In genomic region chr12:31118347-31118830, GRCh38 we compare ENCODE assay signal across 8 cellular contexts. TPM values are rescaled to one million over a fixed set of nuclear protein-coding genes. Genes with fewer than 3 reads are reported as not detected.
DNase-seq lines count a peak whose midpoint lies in the region; ATAC-seq and TF ChIP-seq lines count a peak whose summit lies in the region.

No MANE protein-coding gene starts in this region.

- CTCF ChIA-PET in activated B cell treated with CpG ODN at 0.5 μM for 24 hours (lab: Charles Lee) = no interaction called here

- peak overlapping the region; percentile 77 for H3K4me3 Mint-ChIP-seq in activated B cell treated with CpG ODN at 0.5 μM for 24 hours
- H3K4me3 Mint-ChIP-seq in stimulated activated naive B cell treated with anti-CD40 and anti-IgM and Interleukin-4, amounts not matched to agents 10 μg/mL and 1 μg/mL and 100 μg/mL, for 72 hours = peak overlapping the region; percentile 63 to 78

- H3K4me3 ChIP-seq in Jurkat, Clone E6-1 (ENCODE audit: low read length) = peak overlapping the region; percentile 54
- peak overlapping the region; percentile 25 for H3K4me3 ChIP-seq in iPS-11a (ENCODE audit: low read depth, low read length)

- DNase-seq in DMS114 treated with DMSO at 0.1 percent for 48 hours (lab: John Stamatoyannopoulos, UW; ENCODE audit: unreplicated experiment) (peak; percentile 6), activated B cell treated with CpG ODN at 0.5 μM for 24 hours (no peak), nucleus accumbens (lab: John Stamatoyannopoulos, UW) (no peak), NOMO-1 treated with DMSO at 0.1 percent for 48 hours (lab: John Stamatoyannopoulos, UW; ENCODE audit: unreplicated experiment) (no peak)
- peak; percentile 5 for DNase-seq in Jurkat, Clone E6-1 (ENCODE audit: low read depth, low spot score)
- DNase-seq in stimulated activated naive B cell treated with anti-CD40 and anti-IgM and Interleukin-4, amounts not matched to agents 10 μg/mL and 1 μg/mL and 100 μg/mL, for 72 hours = no peak

- no peaks in the 10 kb centered on the region for H3K9me3 Mint-ChIP-seq in activated B cell treated with CpG ODN at 0.5 μM for 24 hours
- no peaks in the 10 kb centered on the region for H3K9me3 Mint-ChIP-seq in stimulated activated naive B cell treated with anti-CD40 and anti-IgM and Interleukin-4, amounts not matched to agents 10 μg/mL and 1 μg/mL and 100 μg/mL, for 72 hours

- H3K4me1 Mint-ChIP-seq in activated B cell treated with CpG ODN at 0.5 μM for 24 hours = peaks cover 9% of the 10 kb centered on the region
- peaks cover 6 to 32% of the 10 kb centered on the region in 2 donors for H3K4me1 Mint-ChIP-seq in stimulated activated naive B cell treated with anti-CD40 and anti-IgM and Interleukin-4, amounts not matched to agents 10 μg/mL and 1 μg/mL and 100 μg/mL, for 72 hours

- POLR2A ChIA-PET in activated B cell treated with CpG ODN at 0.5 μM for 24 hours (lab: Charles Lee) = no interaction called here

- H3K27ac Mint-ChIP-seq in activated B cell treated with CpG ODN at 0.5 μM for 24 hours = no peak overlapping the region
- no peak overlapping the region for H3K27ac Mint-ChIP-seq in stimulated activated naive B cell treated with anti-CD40 and anti-IgM and Interleukin-4, amounts not matched to agents 10 μg/mL and 1 μg/mL and 100 μg/mL, for 72 hours

- intact Hi-C loops in activated B cell treated with CpG ODN at 0.5 μM for 24 hours (cut with micrococcal nuclease) = loop anchor here (10.0 kb wide), 2 partner anchors 246 to 1556 kb away; partner anchors contain the start of gene DNM1L

- H3K27me3 Mint-ChIP-seq in activated B cell treated with CpG ODN at 0.5 μM for 24 hours = no peaks in the 10 kb centered on the region
- H3K27me3 Mint-ChIP-seq in stimulated activated naive B cell treated with anti-CD40 and anti-IgM and Interleukin-4, amounts not matched to agents 10 μg/mL and 1 μg/mL and 100 μg/mL, for 72 hours = peaks cover 5 to 30% of the 10 kb centered on the region in 2 donors

- ATAC-seq in activated B cell treated with CpG ODN at 0.5 μM for 24 hours (ENCODE audit: low read depth) = peak; percentile 26
- peak; percentile 28 to 41 for ATAC-seq in stimulated activated naive B cell treated with anti-CD40 and anti-IgM and Interleukin-4, amounts not matched to agents 10 μg/mL and 1 μg/mL and 100 μg/mL, for 72 hours (replicated peaks)
- no peak for ATAC-seq in HG03342 (IDR thresholded peaks at IDR 0.05; ENCODE audit: unreplicated experiment)

- TF ChIP-seq CTCF in activated B cell treated with CpG ODN at 0.5 μM for 24 hours (IDR thresholded peaks at IDR 0.05) = no peak

- no peaks in the 10 kb centered on the region for H3K36me3 Mint-ChIP-seq in activated B cell treated with CpG ODN at 0.5 μM for 24 hours (ENCODE audit: low read depth)
- no peaks in the 10 kb centered on the region for H3K36me3 Mint-ChIP-seq in stimulated activated naive B cell treated with anti-CD40 and anti-IgM and Interleukin-4, amounts not matched to agents 10 μg/mL and 1 μg/mL and 100 μg/mL, for 72 hours

RNA-seq across cellular contexts. Expression of gene DDX11, which starts 44.7 kb away (rescaled TPM):
- polyA plus RNA-seq in Jurkat, Clone E6-1 (2012; ENCODE audit: insufficient read depth, insufficient read length) = 126 TPM
- 49.5 and 62.2 TPM in 2 replicates for total RNA-seq in activated B cell treated with CpG ODN at 0.5 μM for 24 hours

Comparison
In these comparisons a context has a peak if more than half of its experiments do, and no peak if none do; other contexts are left out.
1. DNase-seq: peak in DMS114 treated with DMSO at 0.1 percent for 48 hours (single experiment) and Jurkat, Clone E6-1 (single experiment); none in activated B cell treated with CpG ODN at 0.5 μM for 24 hours (single experiment), stimulated activated naive B cell treated with anti-CD40 and anti-IgM and Interleukin-4, amounts not matched to agents 10 μg/mL and 1 μg/mL and 100 μg/mL, for 72 hours (single experiment), nucleus accumbens (0 of 56) and NOMO-1 treated with DMSO at 0.1 percent for 48 hours (single experiment).